Comparison of ENCODE assay signal across 1 cellular context in the genomic region with DNA sequence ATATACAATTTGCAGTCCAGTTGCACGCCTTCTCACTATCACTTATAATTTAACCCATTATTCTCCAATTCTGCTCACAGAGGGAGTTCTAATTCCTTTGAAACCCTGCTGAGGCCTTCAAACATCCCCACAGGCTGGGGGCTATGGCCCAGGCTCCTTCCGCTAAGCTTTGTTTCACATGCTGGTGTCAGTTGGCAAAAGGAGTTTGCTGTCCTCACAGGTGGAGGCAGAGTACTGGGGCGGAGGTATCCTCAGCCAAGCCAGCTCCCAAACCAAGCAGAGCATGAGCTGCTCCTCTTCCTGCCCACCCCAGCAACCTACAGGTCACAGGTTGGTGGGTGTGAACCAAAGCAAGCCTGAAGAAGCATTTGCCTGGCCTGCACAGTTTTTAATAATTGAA.
TF ChIP-seq lines count a peak whose summit lies in the region.

No MANE protein-coding gene starts in this region.

TF ChIP-seq in H1, 55 proteins besides CTCF, POLR2A, EP300 and RAD21:
- TF ChIP-seq SP4 (IDR thresholded peaks at IDR 0.05; ENCODE audit: low read length) (no peak), TBP (IDR thresholded peaks at IDR 0.05; ENCODE audit: low read depth, low read length) (peak; percentile 81)
